In genomic region chr12:59164991-59165718, GRCh38 we compare ENCODE assay signal across 8 cellular contexts.
DNase-seq lines count a peak whose midpoint lies in the region; ATAC-seq and TF ChIP-seq lines count a peak whose summit lies in the region.

No MANE protein-coding gene starts in this region.

- ATAC-seq in GM19023 (IDR thresholded peaks at IDR 0.05; ENCODE audit: unreplicated experiment) (no peak), GM18520 (IDR thresholded peaks at IDR 0.05; ENCODE audit: unreplicated experiment) (no peak)

- no peaks in the 10 kb centered on the region for H3F3A ChIP-seq in SU-DHL-6 (ENCODE audit: insufficient read depth)

- H4K20me1 ChIP-seq in SU-DHL-6 (ENCODE audit: low read depth, low read length): no peaks in the 10 kb centered on the region
- no peaks in the 10 kb centered on the region for H4K20me1 ChIP-seq in hepatocyte (ENCODE audit: insufficient read depth, poor library complexity, severe bottlenecking)

- H3K27me3 ChIP-seq in SU-DHL-6 (ENCODE audit: low read length) (no peaks in the 10 kb centered on the region), hepatocyte (no peaks in the 10 kb centered on the region)

- H3K4me3 ChIP-seq in SU-DHL-6 (ENCODE audit: insufficient read depth, low read length, poor library complexity, severe bottlenecking) (no peak overlapping the region), hepatocyte (no peak overlapping the region)

- H3K27ac ChIP-seq in SU-DHL-6 (ENCODE audit: low read depth, low read length) (no peak overlapping the region), hepatocyte (no peak overlapping the region)

- no peak overlapping the region for H2AFZ ChIP-seq in SU-DHL-6 (ENCODE audit: low read depth, low read length, severe bottlenecking)
- H2AFZ ChIP-seq in hepatocyte: no peak overlapping the region

- H3K36me3 ChIP-seq in SU-DHL-6 (ENCODE audit: low read length) (no peaks in the 10 kb centered on the region), hepatocyte (replicated peaks; ENCODE audit: insufficient read depth, low read depth) (no peaks in the 10 kb centered on the region)

- no peak overlapping the region for H3K9ac ChIP-seq in SU-DHL-6 (ENCODE audit: low read length)

- H3K79me2 ChIP-seq in SU-DHL-6 (ENCODE audit: insufficient read depth, low read length) (no peaks in the 10 kb centered on the region), hepatocyte (no peaks in the 10 kb centered on the region)

- 30% methylated on average over 4 of the region's 4 CpGs for WGBS in hepatocyte (ENCODE audit: low lambda C conversion rate, missing lambda C conversion rate)

- DNase-seq in COR-L47 (lab: John Stamatoyannopoulos, UW): peak; percentile 56
- peak; percentile 53 for DNase-seq in LHCN-M2 (ENCODE audit: low read depth)
- peak; percentile 61 for DNase-seq in hepatocyte (ENCODE audit: low spot score)
- no peak for DNase-seq in cerebellar nuclear complex (lab: John Stamatoyannopoulos, UW)
- DNase-seq in activated effector memory CD4-positive, alpha-beta T cell treated with anti-CD3 and anti-CD28 coated beads, Interleukin-2, amount 50 U/mL, for 16 hours: no peak

- H3K4me2 ChIP-seq in SU-DHL-6 (ENCODE audit: low read depth, low read length, poor library complexity, severe bottlenecking) (no peak overlapping the region), hepatocyte (no peak overlapping the region)

- TF ChIP-seq CTCF in SU-DHL-6 (IDR thresholded peaks at IDR 0.05; ENCODE audit: insufficient read depth, low read length, poor library complexity, severe bottlenecking) (peak; percentile 66), hepatocyte (IDR thresholded peaks at IDR 0.05; ENCODE audit: poor library complexity) (peak; percentile 68)

- H3K9me3 ChIP-seq in SU-DHL-6 (ENCODE audit: insufficient read depth, low read length): no peaks in the 10 kb centered on the region
- H3K9me3 ChIP-seq in hepatocyte (ENCODE audit: low read depth): no peaks in the 10 kb centered on the region

- H3K9me2 ChIP-seq in SU-DHL-6 (replicated peaks; ENCODE audit: insufficient read depth, low read length) (no peaks in the 10 kb centered on the region), hepatocyte (replicated peaks; ENCODE audit: insufficient read depth) (no peaks in the 10 kb centered on the region)

- H3K4me1 ChIP-seq in hepatocyte (ENCODE audit: insufficient read depth): peaks cover 11% of the 10 kb centered on the region

Comparison
In these comparisons a context has a peak if more than half of its experiments do, and no peak if none do; other contexts are left out.
1. DNase-seq: peak in COR-L47 (single experiment), LHCN-M2 (single experiment) and hepatocyte (single experiment); none in cerebellar nuclear complex (0 of 2) and activated effector memory CD4-positive, alpha-beta T cell treated with anti-CD3 and anti-CD28 coated beads, Interleukin-2, amount 50 U/mL, for 16 hours (single experiment).